In genomic region chr1:228902781-228903572, GRCh38 we compare ENCODE assay signal across 1 cellular context.
TF ChIP-seq lines count a peak whose summit lies in the region.

No MANE protein-coding gene starts in this region.

TF ChIP-seq in HepG2, 621 proteins besides CTCF, POLR2A, EP300 and RAD21 (continued from another document and continues in another):
- no peak for TF ChIP-seq IRF9 (CRISPR knock-in tag; IDR thresholded peaks at IDR 0.05; ENCODE audit: borderline replicate concordance)
- TF ChIP-seq ZKSCAN5 (CRISPR knock-in tag; IDR thresholded peaks at IDR 0.05) = no peak
- TF ChIP-seq KIAA2018 (CRISPR knock-in tag; IDR thresholded peaks at IDR 0.05; ENCODE audit: borderline replicate concordance) = no peak
- TF ChIP-seq RXRB (CRISPR knock-in tag; IDR thresholded peaks at IDR 0.05; ENCODE audit: borderline replicate concordance) = peak; percentile 46
- no peak for TF ChIP-seq HCFC1 (IDR thresholded peaks at IDR 0.05; ENCODE audit: low read depth, low read length)
- no peak for TF ChIP-seq TBP (CRISPR knock-in tag; IDR thresholded peaks at IDR 0.05)
- TF ChIP-seq FOXC1 (CRISPR knock-in tag; IDR thresholded peaks at IDR 0.05; ENCODE audit: borderline replicate concordance) = no peak
- TF ChIP-seq ARID5B (CRISPR knock-in tag; IDR thresholded peaks at IDR 0.05) = peak; percentile 82
- no peak for TF ChIP-seq ZNF253 (CRISPR knock-in tag; IDR thresholded peaks at IDR 0.05; ENCODE audit: borderline replicate concordance)
- TF ChIP-seq ARNT2 (CRISPR knock-in tag; IDR thresholded peaks at IDR 0.05; ENCODE audit: low read depth) = no peak
- TF ChIP-seq ZNF572 (CRISPR knock-in tag; IDR thresholded peaks at IDR 0.05) = no peak
- no peak for TF ChIP-seq FOXK2 (IDR thresholded peaks at IDR 0.05)
- no peak for TF ChIP-seq ZBTB1 (CRISPR knock-in tag; IDR thresholded peaks at IDR 0.05; ENCODE audit: borderline replicate concordance)
- TF ChIP-seq THAP11 (CRISPR knock-in tag; IDR thresholded peaks at IDR 0.05) = no peak
- TF ChIP-seq ZNF547 (CRISPR knock-in tag; IDR thresholded peaks at IDR 0.05) = no peak
- TF ChIP-seq KDM5A (IDR thresholded peaks at IDR 0.05; ENCODE audit: borderline replicate concordance, low read length) = no peak
- TF ChIP-seq KLF16 (CRISPR knock-in tag; IDR thresholded peaks at IDR 0.05) = no peak
- no peak for TF ChIP-seq ZNF383 (CRISPR knock-in tag; IDR thresholded peaks at IDR 0.05; ENCODE audit: borderline replicate concordance)
- no peak for TF ChIP-seq RBM22 (optimal IDR thresholded peaks at IDR 0.05; ENCODE audit: low read length)
- TF ChIP-seq GZF1 (CRISPR knock-in tag; IDR thresholded peaks at IDR 0.05) = no peak
- no peak for TF ChIP-seq ZNF792 (CRISPR knock-in tag; IDR thresholded peaks at IDR 0.05)
- no peak for TF ChIP-seq SOX6 (IDR thresholded peaks at IDR 0.05)
- TF ChIP-seq SOX6 (CRISPR knock-in tag; IDR thresholded peaks at IDR 0.05) = peak; percentile 73
- TF ChIP-seq ZNF768 (CRISPR knock-in tag; IDR thresholded peaks at IDR 0.05) = no peak
- TF ChIP-seq ARNTL (CRISPR knock-in tag; IDR thresholded peaks at IDR 0.05) = 0 out of 2 replicates have a peak, but pooled peaks have one; percentile 40
- TF ChIP-seq ATM (IDR thresholded peaks at IDR 0.05; ENCODE audit: borderline replicate concordance) = no peak
- TF ChIP-seq SETDB1 (CRISPR knock-in tag; IDR thresholded peaks at IDR 0.05; ENCODE audit: borderline replicate concordance) = no peak
- TF ChIP-seq SIX4 (CRISPR knock-in tag; IDR thresholded peaks at IDR 0.05) = no peak
- no peak for TF ChIP-seq YY1 (IDR thresholded peaks at IDR 0.05; ENCODE audit: insufficient read depth, insufficient replicate concordance, low read depth, low read length)
- no peak for TF ChIP-seq MXD3 (CRISPR knock-in tag; IDR thresholded peaks at IDR 0.05)
- TF ChIP-seq NFIC (IDR thresholded peaks at IDR 0.05; ENCODE audit: low read length) = peak; percentile 73; the same call in 1 of the 2 replicates
- TF ChIP-seq ZBTB39 (CRISPR knock-in tag; IDR thresholded peaks at IDR 0.05) = no peak
- TF ChIP-seq HNRNPUL1 (IDR thresholded peaks at IDR 0.05; ENCODE audit: low read depth, low read length) = no peak
- no peak for TF ChIP-seq GPBP1L1 (CRISPR knock-in tag; IDR thresholded peaks at IDR 0.05)
- no peak for TF ChIP-seq ZNF562 (CRISPR knock-in tag; IDR thresholded peaks at IDR 0.05; ENCODE audit: borderline replicate concordance)
- no peak for TF ChIP-seq ZFP91 (CRISPR knock-in tag; IDR thresholded peaks at IDR 0.05; ENCODE audit: borderline replicate concordance)
- TF ChIP-seq PAF1 (CRISPR knock-in tag; IDR thresholded peaks at IDR 0.05) = no peak
- TF ChIP-seq ZNF7 (CRISPR knock-in tag; IDR thresholded peaks at IDR 0.05) = no peak
- TF ChIP-seq HOXA7 (CRISPR knock-in tag; IDR thresholded peaks at IDR 0.05) = no peak
- no peak for TF ChIP-seq ZZZ3 (CRISPR knock-in tag; IDR thresholded peaks at IDR 0.05; ENCODE audit: borderline replicate concordance)
- no peak for TF ChIP-seq NAIF1 (CRISPR knock-in tag; IDR thresholded peaks at IDR 0.05; ENCODE audit: borderline replicate concordance)
- TF ChIP-seq ZNF691 (CRISPR knock-in tag; IDR thresholded peaks at IDR 0.05; ENCODE audit: borderline replicate concordance, low read depth) = no peak
- TF ChIP-seq CHD4 (IDR thresholded peaks at IDR 0.05; ENCODE audit: borderline replicate concordance, low read length) = no peak
- no peak for TF ChIP-seq HNF4G (IDR thresholded peaks at IDR 0.05; ENCODE audit: borderline replicate concordance, low read depth, low read length)
- peak; percentile 17; the same call in 1 of the 2 replicates for TF ChIP-seq HNF4G (CRISPR knock-in tag; IDR thresholded peaks at IDR 0.05; ENCODE audit: borderline replicate concordance, low read depth)
- no peak for TF ChIP-seq MIXL1 (CRISPR knock-in tag; IDR thresholded peaks at IDR 0.05)
- no peak for TF ChIP-seq RFXAP (CRISPR knock-in tag; IDR thresholded peaks at IDR 0.05; ENCODE audit: borderline replicate concordance)
- 0 out of 2 replicates have a peak, but pooled peaks have one; percentile 15 for TF ChIP-seq ATF1 (CRISPR knock-in tag; IDR thresholded peaks at IDR 0.05)
